Comparison of ENCODE assay signal across 8 cellular contexts in the genomic region with DNA sequence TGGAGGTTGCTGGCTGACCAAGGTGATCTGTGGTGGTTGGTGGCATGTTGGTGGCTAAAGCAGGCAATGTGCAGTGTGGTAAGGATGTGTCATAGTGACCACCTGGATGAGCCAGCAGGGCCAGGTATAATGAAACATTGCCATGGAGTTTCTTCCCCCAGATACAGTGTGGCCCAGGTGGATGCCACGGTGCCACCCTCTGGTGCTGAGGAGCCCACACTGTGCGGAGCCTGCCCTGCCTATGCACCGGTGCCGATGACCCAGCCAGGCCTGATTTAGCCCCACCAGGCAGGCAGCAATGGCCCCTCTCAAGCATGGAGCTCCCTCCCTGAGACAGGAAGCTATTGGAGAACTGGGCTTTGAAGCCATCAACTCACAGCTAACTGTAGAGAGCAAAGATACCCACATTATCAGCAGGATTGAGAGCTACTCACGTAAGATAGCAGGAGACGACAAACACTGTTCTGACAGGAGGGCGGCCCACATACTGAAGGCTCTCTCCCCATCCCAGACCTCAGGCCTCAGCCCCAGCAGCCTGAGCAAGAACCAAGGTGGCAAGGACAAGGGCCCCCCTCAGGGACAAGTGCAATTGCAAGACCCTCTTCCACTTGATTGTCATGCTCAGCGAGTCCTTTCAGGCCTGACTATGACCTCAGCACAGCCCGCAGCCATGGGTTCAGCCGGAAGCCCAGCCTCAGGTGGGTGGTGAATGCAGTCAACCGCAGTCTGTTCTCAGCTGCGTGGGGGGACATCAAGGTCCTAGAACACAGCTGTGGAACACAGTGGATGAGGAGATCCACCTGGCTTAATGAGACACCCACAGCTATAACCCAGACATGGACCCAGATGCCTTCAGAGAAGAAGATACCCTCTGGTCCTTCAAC.
A peak's percentile ranks its signal among the peaks of the same experiment; 100 is the strongest.
DNase-seq lines count a peak whose midpoint lies in the region; ATAC-seq and TF ChIP-seq lines count a peak whose summit lies in the region.

No MANE protein-coding gene starts in this region.

- no peaks in the 10 kb centered on the region for H3K27me3 Mint-ChIP-seq in activated naive CD8-positive, alpha-beta T cell treated with anti-CD3 and anti-CD28 coated beads, Interleukin-2, amount 50 U/mL, for 24 hours
- H3K27me3 Mint-ChIP-seq in stimulated activated naive CD8-positive, alpha-beta T cell treated with anti-CD3 and anti-CD28 coated beads, Interleukin-15, amount 100 ng/mL, for 72 hours = no peaks in the 10 kb centered on the region

- POLR2A ChIA-PET in OCI-LY7 (lab: Charles Lee) = interaction anchor here (0.6 to 7.7 kb wide), 15 partner anchors 11 to 161 kb away, joined by 3 to 196 read pairs (median 6); a partner anchor contains a TSS

- peaks cover 54% of the 10 kb centered on the region for H3K4me1 Mint-ChIP-seq in activated naive CD8-positive, alpha-beta T cell treated with anti-CD3 and anti-CD28 coated beads, Interleukin-2, amount 50 U/mL, for 24 hours
- H3K4me1 Mint-ChIP-seq in stimulated activated naive CD8-positive, alpha-beta T cell treated with anti-CD3 and anti-CD28 coated beads, Interleukin-15, amount 100 ng/mL, for 72 hours = peaks cover 56% of the 10 kb centered on the region

- H3K79me2 ChIP-seq in DOHH2 (ENCODE audit: control insufficient read depth, low read length) (peaks cover 49% of the 10 kb centered on the region), OCI-LY7 (ENCODE audit: insufficient read depth, low read depth, low read length) (peaks cover 26% of the 10 kb centered on the region; the same call in 1 of the 2 replicates)

- peak; percentile 96 for DNase-seq in OCI-LY7 (ENCODE audit: low spot score)
- DNase-seq in activated naive CD8-positive, alpha-beta T cell treated with anti-CD3 and anti-CD28 coated beads, Interleukin-2, amount 50 U/mL, for 24 hours = peak; percentile 75
- peak; percentile 70 to 79 for DNase-seq in stimulated activated naive CD8-positive, alpha-beta T cell treated with anti-CD3 and anti-CD28 coated beads, Interleukin-15, amount 100 ng/mL, for 72 hours
- DNase-seq in iPS-NIHi7 (ENCODE audit: extremely low spot score) = no peak
- no peak for DNase-seq in psoas muscle
- DNase-seq in left ventricle myocardium inferior = no peak

- ATAC-seq in GM21619 (IDR thresholded peaks at IDR 0.05; ENCODE audit: unreplicated experiment) (peak; percentile 88), psoas muscle (no peak)
- ATAC-seq in activated naive CD8-positive, alpha-beta T cell treated with anti-CD3 and anti-CD28 coated beads, Interleukin-2, amount 50 U/mL, for 24 hours = peak; percentile 85
- peak; percentile 91 for ATAC-seq in stimulated activated naive CD8-positive, alpha-beta T cell treated with anti-CD3 and anti-CD28 coated beads, Interleukin-15, amount 100 ng/mL, for 72 hours

- H3K9me2 ChIP-seq in DOHH2 (replicated peaks; ENCODE audit: control insufficient read depth, low read length) (no peaks in the 10 kb centered on the region), OCI-LY7 (ENCODE audit: insufficient read depth, low read length) (no peaks in the 10 kb centered on the region)

- H3K4me2 ChIP-seq in DOHH2 (ENCODE audit: low read length) (peak overlapping the region; percentile 96), OCI-LY7 (ENCODE audit: low read length) (peak overlapping the region; percentile 78)

- H4K20me1 ChIP-seq in DOHH2 (ENCODE audit: control insufficient read depth, insufficient read depth, low read depth, low read length) (no peaks in the 10 kb centered on the region), OCI-LY7 (ENCODE audit: insufficient read depth, low read length) (no peaks in the 10 kb centered on the region)

- peak overlapping the region; percentile 94 for H3K4me3 ChIP-seq in DOHH2 (ENCODE audit: low read length)
- H3K4me3 ChIP-seq in OCI-LY7 (ENCODE audit: low read depth, low read length, poor library complexity, severe bottlenecking) = peak overlapping the region; percentile 61
- no peak overlapping the region for H3K4me3 ChIP-seq in psoas muscle
- H3K4me3 ChIP-seq in left ventricle myocardium inferior = no peak overlapping the region

- peak overlapping the region; percentile 61 for H3K4me3 Mint-ChIP-seq in activated naive CD8-positive, alpha-beta T cell treated with anti-CD3 and anti-CD28 coated beads, Interleukin-2, amount 50 U/mL, for 24 hours
- H3K4me3 Mint-ChIP-seq in stimulated activated naive CD8-positive, alpha-beta T cell treated with anti-CD3 and anti-CD28 coated beads, Interleukin-15, amount 100 ng/mL, for 72 hours = peak overlapping the region; percentile 73 to 87

- TF ChIP-seq CTCF in DOHH2 (IDR thresholded peaks at IDR 0.05; ENCODE audit: low read depth, low read length, poor library complexity, severe bottlenecking) = no peak
- peak; percentile 41; the same call in 1 of the 2 replicates for TF ChIP-seq CTCF in OCI-LY7 (conservative IDR thresholded peaks at IDR 0.05; ENCODE audit: low read length)
- TF ChIP-seq CTCF in psoas muscle (IDR thresholded peaks at IDR 0.05) = no peak
- no peak for TF ChIP-seq CTCF in left ventricle myocardium inferior (IDR thresholded peaks at IDR 0.05; ENCODE audit: borderline replicate concordance)

- H3K4me1 ChIP-seq in DOHH2 (ENCODE audit: control insufficient read depth, low read length) = peaks cover 66% of the 10 kb centered on the region
- peaks cover 67% of the 10 kb centered on the region for H3K4me1 ChIP-seq in OCI-LY7 (ENCODE audit: insufficient read depth, low read length, poor library complexity, severe bottlenecking)
- H3K4me1 ChIP-seq in psoas muscle = no peaks in the 10 kb centered on the region
- H3K4me1 ChIP-seq in left ventricle myocardium inferior = no peaks in the 10 kb centered on the region

- peaks cover 37% of the 10 kb centered on the region for H3F3A ChIP-seq in DOHH2 (ENCODE audit: control insufficient read depth, insufficient read depth)

- H3K27ac ChIP-seq in DOHH2 (ENCODE audit: low read depth, low read length) (peak overlapping the region; percentile 99), OCI-LY7 (ENCODE audit: low read depth, low read length, poor library complexity, severe bottlenecking) (peak overlapping the region; percentile 92), psoas muscle (no peak overlapping the region), left ventricle myocardium inferior (replicated peaks) (no peak overlapping the region)

- H3K27ac Mint-ChIP-seq in activated naive CD8-positive, alpha-beta T cell treated with anti-CD3 and anti-CD28 coated beads, Interleukin-2, amount 50 U/mL, for 24 hours = peak overlapping the region; percentile 86
- H3K27ac Mint-ChIP-seq in stimulated activated naive CD8-positive, alpha-beta T cell treated with anti-CD3 and anti-CD28 coated beads, Interleukin-15, amount 100 ng/mL, for 72 hours = peak overlapping the region; percentile 60 to 93

- peak overlapping the region; percentile 15; the same call in 1 of the 2 replicates for H2AFZ ChIP-seq in OCI-LY7 (ENCODE audit: low read length)

- H3K9me3 ChIP-seq in DOHH2 (ENCODE audit: control insufficient read depth, insufficient read depth, low read length) = peaks cover 20% of the 10 kb centered on the region
- peaks cover 37% of the 10 kb centered on the region for H3K9me3 ChIP-seq in OCI-LY7 (ENCODE audit: low read length)
- H3K9me3 ChIP-seq in psoas muscle = no peaks in the 10 kb centered on the region
- H3K9me3 ChIP-seq in left ventricle myocardium inferior (replicated peaks) = peaks cover 11% of the 10 kb centered on the region

- CTCF ChIA-PET in OCI-LY7 (lab: Charles Lee; ENCODE audit: unreplicated experiment) = interaction anchor here (0.6 to 3.2 kb wide), 13 partner anchors 10 to 86 kb away, joined by 3 to 20 read pairs (median 6); no protein-coding TSS in a partner anchor

- H3K27me3 ChIP-seq in DOHH2 (ENCODE audit: control insufficient read depth, low read length) = no peaks in the 10 kb centered on the region
- H3K27me3 ChIP-seq in psoas muscle (ENCODE audit: insufficient read depth in 3 of 3, low read length in 2 of 3) = peaks cover 0 to 1% (median 0%) of the 10 kb centered on the region in 3 donors
- H3K27me3 ChIP-seq in left ventricle myocardium inferior (ENCODE audit: low read depth) = no peaks in the 10 kb centered on the region

- H3K36me3 Mint-ChIP-seq in activated naive CD8-positive, alpha-beta T cell treated with anti-CD3 and anti-CD28 coated beads, Interleukin-2, amount 50 U/mL, for 24 hours (ENCODE audit: low read depth) = no peaks in the 10 kb centered on the region

- H3K9me3 Mint-ChIP-seq in activated naive CD8-positive, alpha-beta T cell treated with anti-CD3 and anti-CD28 coated beads, Interleukin-2, amount 50 U/mL, for 24 hours = no peaks in the 10 kb centered on the region
- no peaks in the 10 kb centered on the region for H3K9me3 Mint-ChIP-seq in stimulated activated naive CD8-positive, alpha-beta T cell treated with anti-CD3 and anti-CD28 coated beads, Interleukin-15, amount 100 ng/mL, for 72 hours

- H3K36me3 ChIP-seq in DOHH2 (ENCODE audit: control insufficient read depth, low read length) (peaks cover 32% of the 10 kb centered on the region), OCI-LY7 (ENCODE audit: insufficient read depth, low read length) (peaks cover 28% of the 10 kb centered on the region), psoas muscle (ENCODE audit: insufficient read depth in 1 of 2, low read depth in 1 of 2) (no peaks in the 10 kb centered on the region), left ventricle myocardium inferior (no peaks in the 10 kb centered on the region)

- no TSS peak for BruUV-seq in OCI-LY7 (replicated peaks; lab: Mats Ljungman, UMichigan)

- WGBS in psoas muscle, 3 donors = 93 to 95% (median 94%) methylated on average over 11 to 12 of the region's 12 CpGs

- intact Hi-C loops in OCI-LY7 (cut with micrococcal nuclease; ENCODE audit: unreplicated experiment) = loop anchor here (1.0 to 2.0 kb wide), 4 partner anchors 15 to 83 kb away; a partner anchor contains a TSS
- intact Hi-C loops in psoas muscle (cut with DNase I) = no loop called here
- intact Hi-C loops in left ventricle myocardium inferior (cut with micrococcal nuclease) = no loop called here

Comparison
In these comparisons a context has a peak if more than half of its experiments do, and no peak if none do; other contexts are left out.
1. H3K27ac ChIP-seq: peak in DOHH2 (single experiment) and OCI-LY7 (single experiment); none in psoas muscle (single experiment) and left ventricle myocardium inferior (single experiment).
2. H3K4me3 ChIP-seq: peak in DOHH2 (single experiment) and OCI-LY7 (single experiment); none in psoas muscle (single experiment) and left ventricle myocardium inferior (single experiment).
3. ATAC-seq: peak in GM21619 (single experiment), activated naive CD8-positive, alpha-beta T cell treated with anti-CD3 and anti-CD28 coated beads, Interleukin-2, amount 50 U/mL, for 24 hours (single experiment) and stimulated activated naive CD8-positive, alpha-beta T cell treated with anti-CD3 and anti-CD28 coated beads, Interleukin-15, amount 100 ng/mL, for 72 hours (single experiment); none in psoas muscle (0 of 4).
4. DNase-seq: peak in OCI-LY7 (single experiment), activated naive CD8-positive, alpha-beta T cell treated with anti-CD3 and anti-CD28 coated beads, Interleukin-2, amount 50 U/mL, for 24 hours (single experiment) and stimulated activated naive CD8-positive, alpha-beta T cell treated with anti-CD3 and anti-CD28 coated beads, Interleukin-15, amount 100 ng/mL, for 72 hours (2 of 2); none in iPS-NIHi7 (single experiment), psoas muscle (0 of 2) and left ventricle myocardium inferior (single experiment).